ENCODE assay signal across 18 cellular contexts in the genomic region with DNA sequence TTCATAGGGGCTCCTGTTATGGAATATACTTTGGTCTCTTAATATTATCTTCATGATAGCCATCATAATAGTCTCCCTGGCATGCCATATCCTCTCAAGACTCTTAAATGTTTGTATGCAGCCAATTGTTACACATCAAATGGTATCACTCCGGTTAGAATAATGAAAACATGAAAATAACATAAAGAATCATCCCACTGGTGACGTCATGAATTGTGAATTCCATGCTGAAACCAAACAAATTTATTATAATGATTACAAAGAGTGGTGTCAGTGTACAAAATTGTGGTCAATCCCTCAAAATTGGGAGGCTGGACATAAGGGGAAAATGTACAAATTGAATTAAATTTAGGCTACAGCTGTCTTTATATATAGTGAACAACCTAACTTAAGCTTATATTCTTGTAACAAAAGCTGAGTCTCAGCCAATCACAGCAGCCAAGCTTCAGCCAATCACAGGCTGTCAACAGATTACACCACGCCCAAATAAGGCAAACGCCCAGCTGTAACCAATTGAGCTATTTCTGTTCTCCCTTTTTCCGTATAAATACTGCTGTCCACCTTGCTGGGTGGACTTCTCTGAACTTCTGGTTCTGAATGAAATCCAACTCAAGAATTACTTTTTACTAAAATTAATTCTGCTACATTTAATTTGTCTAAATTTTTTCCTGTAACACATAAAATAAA.
DNase-seq lines count a peak whose midpoint lies in the region; ATAC-seq, FAIRE-seq and TF ChIP-seq lines count a peak whose summit lies in the region.
"Had no signal": no experiment of that assay in that cellular context is flagged by ENCODE, and none has a peak within 500 bp of the region (broad histone marks: within the 10 kb centered on the region; RNA-seq: fewer than 3 reads in every experiment).

No MANE protein-coding gene starts in this region.

- H2AFZ ChIP-seq in HepG2 (ENCODE audit: low read length): no peak overlapping the region
- H2AFZ ChIP-seq in H1 (ENCODE audit: low read length): no peak overlapping the region
- H2AFZ ChIP-seq: GM23248 had no signal

- TF ChIP-seq POLR2A in HepG2 (IDR thresholded peaks at IDR 0.05; ENCODE audit: insufficient read depth in 1 of 2, low read depth in 2 of 2, low read length in 2 of 2) (no peak), right lobe of liver (IDR thresholded peaks at IDR 0.05) (no peak), H1 (IDR thresholded peaks at IDR 0.05; ENCODE audit: control extremely low read depth in 1 of 2, low read depth in 2 of 2, low read length in 2 of 2) (no peak)

- WGBS in HepG2 (ENCODE audit: low lambda C conversion rate): 18% methylated on average over 5 of the region's 5 CpGs
- 63% methylated on average over 5 of the region's 5 CpGs for WGBS in right lobe of liver (ENCODE audit: insufficient coverage, low coverage, low lambda C conversion rate, missing lambda C conversion rate)
- 87% methylated on average over 5 of the region's 5 CpGs; no CpG with 5 or more reads in 1 of the 2 experiments for WGBS in H1 (ENCODE audit: extremely low coverage in 1 of 2, insufficient coverage in 1 of 2, insufficient read length in 1 of 2, insufficient replicate concordance in 2 of 2, low coverage in 1 of 2, low lambda C conversion rate in 2 of 2, missing lambda C conversion rate in 1 of 2), 2 experiments

- H3K23me2 ChIP-seq in H1 (ENCODE audit: low read depth, low read length): no peaks in the 10 kb centered on the region

- H3K4me1 ChIP-seq in HepG2 (ENCODE audit: insufficient read depth, low read length) (no peaks in the 10 kb centered on the region), right lobe of liver (no peaks in the 10 kb centered on the region), H1 (replicated peaks in 1 of 4; ENCODE audit: control insufficient read depth in 3 of 4, insufficient read depth in 4 of 4, low read length in 3 of 4) (no peaks in the 10 kb centered on the region)
- H3K4me1 ChIP-seq: BLaER1 treated with 17β-estradiol and CSF1 and Interleukin-3, amounts not matched to agents 10 nM and 100 nM had no signal

- TF ChIP-seq EP300 in HepG2 (IDR thresholded peaks at IDR 0.05; ENCODE audit: low read depth in 2 of 2, low read length in 2 of 2): no peak
- no peak for TF ChIP-seq EP300 in HepG2 (CRISPR knock-in tag; IDR thresholded peaks at IDR 0.05; ENCODE audit: borderline replicate concordance)
- no peak for TF ChIP-seq EP300 in H1 (IDR thresholded peaks at IDR 0.05; ENCODE audit: borderline replicate concordance in 1 of 2, low read depth in 2 of 2, low read length in 2 of 2)

- intact Hi-C loops in HepG2 (cut with micrococcal nuclease; ENCODE audit: unreplicated experiment) (no loop called here), right lobe of liver (cut with DNase I) (no loop called here), dorsolateral prefrontal cortex (cut with DNase I) (no loop called here)

- TF ChIP-seq RAD21 in HepG2 (CRISPR knock-in tag; IDR thresholded peaks at IDR 0.05) (no peak), H1 (IDR thresholded peaks at IDR 0.05 in 1 of 2, conservative IDR thresholded peaks at IDR 0.05 in 1 of 2; ENCODE audit: low read depth in 2 of 2, low read length in 2 of 2) (no peak)

- CTCF ChIA-PET in HepG2 (lab: Yijun Ruan, JAX; ENCODE audit: low intra/inter-chr PET ratio, low total read pairs): no interaction called here
- CTCF ChIA-PET in H1 (lab: Charles Lee; ENCODE audit: partially characterized antibody): interaction anchor here (1.2 to 1.3 kb wide), 3 partner anchors 16 to 20 kb away, joined by 3 to 4 read pairs (median 3); no protein-coding TSS in a partner anchor

- H3K4me2 ChIP-seq in HepG2 (ENCODE audit: low read depth, low read length): no peak overlapping the region
- no peak overlapping the region for H3K4me2 ChIP-seq in H1 (ENCODE audit: insufficient read depth in 1 of 2, low read depth in 2 of 2, low read length in 2 of 2)
- H3K4me2 ChIP-seq: BLaER1 treated with 17β-estradiol and CSF1 and Interleukin-3, amounts not matched to agents 10 nM and 100 nM had no signal

- no peak overlapping the region for H3K56ac ChIP-seq in H1 (replicated peaks; ENCODE audit: insufficient read length, low read depth, low read length)

- POLR2A ChIA-PET in HepG2 (lab: Yijun Ruan, JAX) (no interaction called here), H1 (lab: Charles Lee; ENCODE audit: partially characterized antibody) (no interaction called here)

- H2BK20ac ChIP-seq in H1 (ENCODE audit: low read length): no peak overlapping the region

- no TSS peak for BruUV-seq in HepG2 (replicated peaks; lab: Mats Ljungman, UMichigan)

- no peaks in the 10 kb centered on the region for H3K79me1 ChIP-seq in H1 (ENCODE audit: low read depth, low read length)

- H3K36me3 ChIP-seq in HepG2 (replicated peaks in 1 of 2; ENCODE audit: control insufficient read depth in 1 of 2, insufficient read depth in 2 of 2, low read length in 2 of 2): no peaks in the 10 kb centered on the region
- no peaks in the 10 kb centered on the region for H3K36me3 ChIP-seq in right lobe of liver
- H3K36me3 ChIP-seq in H1 (ENCODE audit: control insufficient read depth in 2 of 4, insufficient read depth in 4 of 4, low read length in 3 of 4): no peaks in the 10 kb centered on the region
- H3K36me3 ChIP-seq: BLaER1 treated with 17β-estradiol and CSF1 and Interleukin-3, amounts not matched to agents 10 nM and 100 nM had no signal

- H3K9me3 ChIP-seq in HepG2 (ENCODE audit: low read length) (no peaks in the 10 kb centered on the region), right lobe of liver (no peaks in the 10 kb centered on the region), H1 (ENCODE audit: insufficient read depth in 2 of 2, low read depth in 1 of 2, low read length in 1 of 2) (no peaks in the 10 kb centered on the region)

- ATAC-seq in HepG2 (no peak), right lobe of liver (no peak)

- H3K9ac ChIP-seq in HepG2 (ENCODE audit: insufficient read depth, low read depth, low read length) (no peak overlapping the region), H1 (replicated peaks in 1 of 4; ENCODE audit: extremely low read depth in 1 of 4, low read depth in 3 of 4, low read length in 3 of 4) (no peak overlapping the region)
- H3K9ac ChIP-seq: BLaER1 treated with 17β-estradiol and CSF1 and Interleukin-3, amounts not matched to agents 10 nM and 100 nM; GM23248 had no signal

- H4K5ac ChIP-seq in H1 (ENCODE audit: insufficient read length, low read depth, low read length): no peak overlapping the region

- no peak overlapping the region for H3K4me3 ChIP-seq in HepG2 (replicated peaks in 1 of 3; ENCODE audit: insufficient read depth in 1 of 3, low read depth in 2 of 3, low read length in 3 of 3)
- no peak overlapping the region for H3K4me3 ChIP-seq in right lobe of liver
- H3K4me3 ChIP-seq in H1 (ENCODE audit: extremely low read depth in 1 of 4, insufficient read depth in 2 of 4, low read depth in 3 of 4, low read length in 4 of 4): no peak overlapping the region
- H3K4me3 ChIP-seq in dorsolateral prefrontal cortex: no peak overlapping the region
- H3K4me3 ChIP-seq: BLaER1 treated with 17β-estradiol and CSF1 and Interleukin-3, amounts not matched to agents 10 nM and 100 nM; GM23248 had no signal

- no peak overlapping the region for H3K18ac ChIP-seq in H1 (ENCODE audit: extremely low read depth, low read length)

- no peak overlapping the region for H4K8ac ChIP-seq in H1 (ENCODE audit: extremely low read depth, insufficient read depth, low read length)

- no peak overlapping the region for H2BK15ac ChIP-seq in H1 (ENCODE audit: low read length)

- no peak overlapping the region for H2AK5ac ChIP-seq in H1 (ENCODE audit: low read depth, low read length)

- in situ Hi-C loops in HepG2 (cut with HindIII; ENCODE audit: extremely low pct_ligation_motif_present, low pct_unique_long_range_greater_than_20kb): no loop called here
- in situ Hi-C loops in SK-MEL-5 (cut with HindIII; ENCODE audit: low pct_unique_long_range_greater_than_20kb, low sequenced_read_pairs): no loop called here

- no peak overlapping the region for H2BK12ac ChIP-seq in H1 (ENCODE audit: low read depth, low read length)

- no peak overlapping the region for H2BK5ac ChIP-seq in H1 (ENCODE audit: low read depth, low read length)

- no peak for FAIRE-seq in HepG2 (lab: Jason Lieb, UNC)
- no peak for FAIRE-seq in H1 (lab: Jason Lieb, UNC)
- FAIRE-seq: A204.1, D721Med, GM12892 had no signal

- no peak for TF ChIP-seq CTCF in HepG2 (CRISPR knock-in tag; IDR thresholded peaks at IDR 0.05)
- no peak for TF ChIP-seq CTCF in right lobe of liver (IDR thresholded peaks at IDR 0.05)
- no peak for TF ChIP-seq CTCF in H1 (IDR thresholded peaks at IDR 0.05; ENCODE audit: control extremely low read depth in 1 of 3, insufficient read depth in 1 of 3, low read depth in 1 of 3, low read length in 3 of 3)
- TF ChIP-seq CTCF in dorsolateral prefrontal cortex (IDR thresholded peaks at IDR 0.05 in 54 of 56, conservative IDR thresholded peaks at IDR 0.05 in 2 of 56; ENCODE audit: low read depth in 1 of 56, partially characterized antibody in 56 of 56): no peak

- H3K27me3 ChIP-seq in HepG2 (ENCODE audit: control insufficient read depth in 1 of 2, insufficient read depth in 2 of 2, low read length in 2 of 2) (no peaks in the 10 kb centered on the region), right lobe of liver (peaks cover 0 to 3% of the 10 kb centered on the region in 2 donors), H1 (replicated peaks in 1 of 4; ENCODE audit: control insufficient read depth in 3 of 4, extremely low read depth in 1 of 4, insufficient read depth in 3 of 4, low read length in 3 of 4) (peaks cover 0 to 1% (median 0%) of the 10 kb centered on the region in 4 experiments; a peak in 1 of 7 replicates), dorsolateral prefrontal cortex (peaks cover 0 to 5% (median 0%) of the 10 kb centered on the region in 45 donors)
- H3K27me3 ChIP-seq: BLaER1 treated with 17β-estradiol and CSF1 and Interleukin-3, amounts not matched to agents 10 nM and 100 nM had no signal

- no peak overlapping the region for H3K14ac ChIP-seq in H1 (ENCODE audit: insufficient read length)

- H4K20me1 ChIP-seq in HepG2 (ENCODE audit: insufficient read depth, low read length) (no peaks in the 10 kb centered on the region), H1 (replicated peaks in 1 of 2; ENCODE audit: control insufficient read depth in 1 of 2, insufficient read depth in 2 of 2, low read length in 2 of 2) (no peaks in the 10 kb centered on the region)
- H4K20me1 ChIP-seq: BLaER1 treated with 17β-estradiol and CSF1 and Interleukin-3, amounts not matched to agents 10 nM and 100 nM had no signal

- no peaks in the 10 kb centered on the region for H3K79me2 ChIP-seq in HepG2 (ENCODE audit: insufficient read depth, low read length)
- no peaks in the 10 kb centered on the region for H3K79me2 ChIP-seq in H1 (ENCODE audit: control insufficient read depth in 1 of 2, insufficient read depth in 2 of 2, low read length in 2 of 2)

- H3K27ac ChIP-seq in HepG2 (ENCODE audit: extremely low read length, insufficient read depth, low read length): no peak overlapping the region
- H3K27ac ChIP-seq in right lobe of liver: no peak overlapping the region
- H3K27ac ChIP-seq in H1 (ENCODE audit: low read depth, low read length): no peak overlapping the region
- no peak overlapping the region for H3K27ac ChIP-seq in dorsolateral prefrontal cortex
- H3K27ac ChIP-seq: 22Rv1; BLaER1 treated with 17β-estradiol and CSF1 and Interleukin-3, amounts not matched to agents 10 nM and 100 nM; GM23248 had no signal

- no peak for DNase-seq in HepG2 (ENCODE audit: low spot score)
- no peak for DNase-seq in right lobe of liver
- DNase-seq in SK-MEL-5 (ENCODE audit: low read depth, low spot score): peak; percentile 4
- DNase-seq in H1 (ENCODE audit: low read depth in 1 of 2, low spot score in 2 of 2): no peak
- no peak for DNase-seq in dorsolateral prefrontal cortex
- DNase-seq in activated CD4-positive, alpha-beta T cell treated with anti-CD3 and anti-CD28 coated beads, Interleukin-2, amount 50 U/mL, for 4 hours: no peak
- DNase-seq: CD4-positive, alpha-beta T cell; CD8-positive, alpha-beta memory T cell; DMS53; DMS79 treated with DMSO at 0.1 percent for 48 hours; GF-D8; GM23248; H9 had no signal

- no peak overlapping the region for H3K4ac ChIP-seq in H1 (replicated peaks; ENCODE audit: insufficient read length, low read depth, low read length)

- H4K91ac ChIP-seq in H1 (replicated peaks; ENCODE audit: insufficient read length, low read length): no peak overlapping the region

- no peak overlapping the region for H2BK120ac ChIP-seq in H1 (replicated peaks; ENCODE audit: low read depth, low read length)

- H3K23ac ChIP-seq in H1 (ENCODE audit: insufficient read length): no peak overlapping the region
